In genomic region chr11:72609045-72609444, GRCh38 we compare ENCODE assay signal across 8 cellular contexts.
DNase-seq lines count a peak whose midpoint lies in the region; ATAC-seq and TF ChIP-seq lines count a peak whose summit lies in the region.

No MANE protein-coding gene starts in this region.

- H3K79me2 ChIP-seq in DOHH2 (ENCODE audit: control insufficient read depth, low read length), result no peaks in the 10 kb centered on the region
- no peaks in the 10 kb centered on the region for H3K79me2 ChIP-seq in Karpas-422 (ENCODE audit: low read length)

- H3K9me2 ChIP-seq in DOHH2 (replicated peaks; ENCODE audit: control insufficient read depth, low read length), result no peaks in the 10 kb centered on the region
- H3K9me2 ChIP-seq in Karpas-422 (replicated peaks; ENCODE audit: insufficient read depth, low read length), result no peaks in the 10 kb centered on the region

- no peaks in the 10 kb centered on the region for H3F3A ChIP-seq in DOHH2 (ENCODE audit: control insufficient read depth, insufficient read depth)

- H3K27ac ChIP-seq in DOHH2 (ENCODE audit: low read depth, low read length) (no peak overlapping the region), Karpas-422 (ENCODE audit: low read length) (no peak overlapping the region)

- no peaks in the 10 kb centered on the region for H3K9me3 ChIP-seq in DOHH2 (ENCODE audit: control insufficient read depth, insufficient read depth, low read length)
- no peaks in the 10 kb centered on the region for H3K9me3 ChIP-seq in Karpas-422 (ENCODE audit: low read length)

- H3K4me3 Mint-ChIP-seq in nephron, result no peak overlapping the region

- H3K9ac ChIP-seq in Karpas-422 (ENCODE audit: low read length), result no peak overlapping the region

- H4K20me1 ChIP-seq in DOHH2 (ENCODE audit: control insufficient read depth, insufficient read depth, low read depth, low read length) (no peaks in the 10 kb centered on the region), Karpas-422 (ENCODE audit: insufficient read depth, low read depth, low read length) (peaks cover 26% of the 10 kb centered on the region; the same call in 1 of the 2 replicates)

- peaks cover 36% of the 10 kb centered on the region for H3K4me1 Mint-ChIP-seq in nephron

- H3K27me3 ChIP-seq in DOHH2 (ENCODE audit: control insufficient read depth, low read length) (peaks cover 23% of the 10 kb centered on the region), Karpas-422 (ENCODE audit: low read length) (no peaks in the 10 kb centered on the region; the same call in 1 of the 2 replicates)

- H3K4me3 ChIP-seq in DOHH2 (ENCODE audit: low read length) (no peak overlapping the region), Karpas-422 (ENCODE audit: low read length) (no peak overlapping the region), astrocyte of the spinal cord (ENCODE audit: low read depth, low read length) (no peak overlapping the region)

- H3K9me3 Mint-ChIP-seq in nephron, result no peaks in the 10 kb centered on the region

- H3K27ac Mint-ChIP-seq in nephron, result no peak overlapping the region

- DNase-seq in Karpas-422 (peak; percentile 80), astrocyte of the spinal cord (ENCODE audit: low read depth, low spot score) (no peak), amygdala (lab: John Stamatoyannopoulos, UW) (no peak), D341Med (ENCODE audit: low spot score) (no peak)
- no peak for DNase-seq in activated CD4-positive, CD25-positive, alpha-beta regulatory T cell (lab: John Stamatoyannopoulos, UW)

- no peak for ATAC-seq in HG03196 (IDR thresholded peaks at IDR 0.05; ENCODE audit: unreplicated experiment)

- H2AFZ ChIP-seq in Karpas-422 (ENCODE audit: low read length), result no peak overlapping the region

- TF ChIP-seq CTCF in DOHH2 (IDR thresholded peaks at IDR 0.05; ENCODE audit: low read depth, low read length, poor library complexity, severe bottlenecking) (peak; percentile 69), astrocyte of the spinal cord (IDR thresholded peaks at IDR 0.05; ENCODE audit: low read depth, low read length) (peak; percentile 65), nephron (IDR thresholded peaks at IDR 0.05; ENCODE audit: unreplicated experiment in 3 of 3) (peak; percentile 36 to 54 (median 47))

- no peaks in the 10 kb centered on the region for H3K36me3 Mint-ChIP-seq in nephron (ENCODE audit: low read depth)

- H3K4me1 ChIP-seq in DOHH2 (ENCODE audit: control insufficient read depth, low read length), result 0 out of 2 replicates have a peak, but pooled peaks cover 1% of the 10 kb centered on the region
- H3K4me1 ChIP-seq in Karpas-422 (ENCODE audit: low read length), result peaks cover 9% of the 10 kb centered on the region

- in situ Hi-C loops in astrocyte of the spinal cord (cut with HindIII; ENCODE audit: low sequenced_read_pairs), result no loop called here

- H3K4me2 ChIP-seq in DOHH2 (ENCODE audit: low read length) (no peak overlapping the region), Karpas-422 (ENCODE audit: low read depth, low read length, poor library complexity, severe bottlenecking) (peak overlapping the region; percentile 15)

- H3K36me3 ChIP-seq in DOHH2 (ENCODE audit: control insufficient read depth, low read length), result no peaks in the 10 kb centered on the region
- no peaks in the 10 kb centered on the region for H3K36me3 ChIP-seq in Karpas-422 (ENCODE audit: insufficient read depth, low read length)

- H3K27me3 Mint-ChIP-seq in nephron (ENCODE audit: low read depth), result peaks cover 58% of the 10 kb centered on the region
